ENCODE assay signal across 27 cellular contexts in genomic region chr6:51314965-51315364, GRCh38.
"Had no signal": no experiment of that assay in that cellular context is flagged by ENCODE, and none has a peak within 500 bp of the region (broad histone marks: within the 10 kb centered on the region; RNA-seq: fewer than 3 reads in every experiment).

No MANE protein-coding gene starts in this region.

- H3K4me3 ChIP-seq: colonic mucosa, esophagus squamous epithelium, gastrocnemius medialis, heart right ventricle, left ventricle myocardium inferior, lower lobe of right lung had no signal

- H3K4me1 ChIP-seq: colonic mucosa, esophagus squamous epithelium, gastrocnemius medialis, heart right ventricle, left ventricle myocardium inferior, lower lobe of right lung had no signal

- H3K27ac Mint-ChIP-seq: dendritic cell treated with granulocyte-macrophage colony-stimulating factor and Interleukin-4, amounts not matched to agents 40 ng/mL and 50 ng/mL, for 4 days; effector memory CD8-positive, alpha-beta T cell; endodermal cell; memory B cell; naive thymus-derived CD4-positive, alpha-beta T cell had no signal

- H3K9me3 ChIP-seq: colonic mucosa, esophagus squamous epithelium, gastrocnemius medialis, heart right ventricle, left ventricle myocardium inferior, lower lobe of right lung had no signal

- H3K9me3 Mint-ChIP-seq: dendritic cell treated with granulocyte-macrophage colony-stimulating factor and Interleukin-4, amounts not matched to agents 40 ng/mL and 50 ng/mL, for 4 days; memory B cell had no signal

- H3K4me3 Mint-ChIP-seq: dendritic cell treated with granulocyte-macrophage colony-stimulating factor and Interleukin-4, amounts not matched to agents 40 ng/mL and 50 ng/mL, for 4 days; effector memory CD8-positive, alpha-beta T cell; endodermal cell; memory B cell; naive thymus-derived CD4-positive, alpha-beta T cell had no signal

- DNase-seq: colonic mucosa; cortex of kidney; effector CD8-positive, alpha-beta T cell; effector memory CD8-positive, alpha-beta T cell; endodermal cell; erythroblast; esophagus squamous epithelium; foreskin fibroblast; foreskin melanocyte; gastrocnemius medialis; glutamatergic neuron; head of caudate nucleus; heart right ventricle; hippocampal formation; left cardiac atrium; left ventricle myocardium inferior; lower lobe of right lung; mesendoderm; midbrain; naive thymus-derived CD4-positive, alpha-beta T cell had no signal

- H3K27me3 ChIP-seq: colonic mucosa, esophagus squamous epithelium, gastrocnemius medialis had no signal

- ATAC-seq: effector memory CD8-positive, alpha-beta T cell; esophagus mucosa; gastrocnemius medialis; heart right ventricle; left cardiac atrium; lower lobe of right lung; naive thymus-derived CD4-positive, alpha-beta T cell had no signal

- FAIRE-seq: endometrium, islet of Langerhans, keratinocyte had no signal

- H3K36me3 ChIP-seq: colonic mucosa, esophagus squamous epithelium, gastrocnemius medialis, heart right ventricle, left ventricle myocardium inferior, lower lobe of right lung had no signal

- H3K27me3 Mint-ChIP-seq: dendritic cell treated with granulocyte-macrophage colony-stimulating factor and Interleukin-4, amounts not matched to agents 40 ng/mL and 50 ng/mL, for 4 days; effector memory CD8-positive, alpha-beta T cell; memory B cell; naive thymus-derived CD4-positive, alpha-beta T cell had no signal

- H3K27ac ChIP-seq: colonic mucosa, epithelial cell of prostate, esophagus squamous epithelium, gastrocnemius medialis, heart right ventricle, left ventricle myocardium inferior, lower lobe of right lung had no signal

- H3K4me1 Mint-ChIP-seq: endodermal cell; memory B cell; naive thymus-derived CD4-positive, alpha-beta T cell had no signal

- H3K36me3 Mint-ChIP-seq: memory B cell; naive thymus-derived CD4-positive, alpha-beta T cell had no signal
